In the genomic region with DNA sequence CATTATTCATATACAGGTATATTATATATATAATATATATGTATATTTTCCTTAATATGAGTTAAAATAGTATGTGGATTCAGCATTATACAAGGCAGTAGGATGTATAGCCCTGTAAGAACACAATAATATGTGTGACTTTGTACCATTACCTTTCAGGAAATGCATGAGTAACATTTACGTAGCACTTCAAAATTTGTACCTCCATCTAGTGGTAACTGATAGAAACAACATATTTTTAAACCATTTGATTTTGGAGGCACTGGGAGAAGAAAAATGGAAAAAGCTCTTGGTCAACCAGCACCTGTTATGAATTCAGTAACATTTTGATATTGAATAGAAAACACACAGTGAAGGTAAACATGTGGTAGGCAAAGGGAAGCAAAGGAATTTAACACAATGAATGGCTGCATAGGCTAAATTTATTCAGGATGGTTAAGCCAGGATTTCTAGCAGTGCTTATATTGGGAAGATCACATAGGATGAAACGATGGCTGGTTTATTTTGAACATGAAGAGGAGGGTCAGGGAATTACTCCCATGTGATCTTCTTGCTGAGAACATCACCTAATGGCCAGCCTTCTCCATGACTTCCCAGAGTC, we compare ENCODE assay signal across 8 cellular contexts.
DNase-seq lines count a peak whose midpoint lies in the region; ATAC-seq, FAIRE-seq and TF ChIP-seq lines count a peak whose summit lies in the region.

No MANE protein-coding gene starts in this region.

- POLR2A ChIA-PET in CD8-positive, alpha-beta memory T cell (lab: Charles Lee) = no interaction called here
- POLR2A ChIA-PET in T-cell (lab: Charles Lee) = no interaction called here

- no peak overlapping the region for H3K27ac ChIP-seq in CD8-positive, alpha-beta memory T cell (ENCODE audit: low read depth, low read length)

- no peaks in the 10 kb centered on the region for H3K36me3 ChIP-seq in adipocyte (ENCODE audit: control insufficient read depth, insufficient read depth, low read length, severe bottlenecking)
- no peaks in the 10 kb centered on the region for H3K36me3 ChIP-seq in CD8-positive, alpha-beta memory T cell (ENCODE audit: insufficient read depth, low read length)

- H3K27me3 Mint-ChIP-seq in CD8-positive, alpha-beta memory T cell = no peaks in the 10 kb centered on the region
- H3K27me3 Mint-ChIP-seq in T-cell = no peaks in the 10 kb centered on the region

- CTCF ChIA-PET in CD8-positive, alpha-beta memory T cell (lab: Charles Lee) = no interaction called here
- CTCF ChIA-PET in T-cell (lab: Charles Lee) = no interaction called here

- TF ChIP-seq CTCF in GM13976 (IDR thresholded peaks at IDR 0.05; ENCODE audit: borderline replicate concordance, control extremely low read depth, extremely low read depth, insufficient read depth, missing control alignments) = no peak

- H3K36me3 Mint-ChIP-seq in CD8-positive, alpha-beta memory T cell = peaks cover 0 to 2% (median 0%) of the 10 kb centered on the region in 3 donors
- no peaks in the 10 kb centered on the region for H3K36me3 Mint-ChIP-seq in T-cell

- in situ Hi-C loops in GM13976 (cut with MboI; ENCODE audit: low sequenced_read_pairs, unreplicated experiment) = loop anchor here (10.0 kb wide), 1 partner anchor 564 kb away; the partner anchor contains the start of gene CCDC85A

- ATAC-seq in GM18873 (IDR thresholded peaks at IDR 0.05; ENCODE audit: low FRiP score, unreplicated experiment) (no peak), T-cell (replicated peaks in 1 of 4) (no peak)

- H3K9me3 ChIP-seq in adipocyte (ENCODE audit: control insufficient read depth, low read length) = no peaks in the 10 kb centered on the region
- H3K9me3 ChIP-seq in CD8-positive, alpha-beta memory T cell (ENCODE audit: low read length) = no peaks in the 10 kb centered on the region

- no peaks in the 10 kb centered on the region for H3K4me1 ChIP-seq in adipocyte (ENCODE audit: control insufficient read depth, insufficient read depth, low read length)
- no peaks in the 10 kb centered on the region for H3K4me1 ChIP-seq in CD8-positive, alpha-beta memory T cell (ENCODE audit: insufficient read depth, low read length)

- no peaks in the 10 kb centered on the region for H3K27me3 ChIP-seq in adipocyte (replicated peaks; ENCODE audit: control insufficient read depth, insufficient read depth, low read length)
- no peaks in the 10 kb centered on the region for H3K27me3 ChIP-seq in CD8-positive, alpha-beta memory T cell (ENCODE audit: insufficient read depth, low read length, poor library complexity, severe bottlenecking)

- DNase-seq in GM13976 (ENCODE audit: low spot score) (peak; percentile 1), LoVo (ENCODE audit: low spot score) (peak; percentile 60), adipocyte (ENCODE audit: low read depth) (peak; percentile 75), kidney glomerular epithelial cell (lab: John Stamatoyannopoulos, UW) (peak; percentile 29), T-cell (no peak)
- DNase-seq in CD8-positive, alpha-beta memory T cell = no peak

- no peak overlapping the region for H3K27ac Mint-ChIP-seq in CD8-positive, alpha-beta memory T cell
- no peak overlapping the region for H3K27ac Mint-ChIP-seq in T-cell

- no peak overlapping the region for H3K4me3 ChIP-seq in adipocyte (ENCODE audit: low read length)
- H3K4me3 ChIP-seq in CD8-positive, alpha-beta memory T cell (ENCODE audit: low read length) = no peak overlapping the region

- no peak overlapping the region for H3K4me3 Mint-ChIP-seq in CD8-positive, alpha-beta memory T cell
- no peak overlapping the region for H3K4me3 Mint-ChIP-seq in T-cell

- H3K4me1 Mint-ChIP-seq in CD8-positive, alpha-beta memory T cell = no peaks in the 10 kb centered on the region
- no peaks in the 10 kb centered on the region for H3K4me1 Mint-ChIP-seq in T-cell

- peak; percentile 32 for FAIRE-seq in A204.1 (lab: Jason Lieb, UNC)

- no peak overlapping the region for H3K9ac ChIP-seq in adipocyte (ENCODE audit: low read length)

- peaks cover 4 to 10% (median 5%) of the 10 kb centered on the region in 5 donors for H3K9me3 Mint-ChIP-seq in CD8-positive, alpha-beta memory T cell
- H3K9me3 Mint-ChIP-seq in T-cell = peaks cover 2 to 9% (median 7%) of the 10 kb centered on the region in 3 donors

Comparison
In these comparisons a context has a peak if more than half of its experiments do, and no peak if none do; other contexts are left out.
1. DNase-seq: peak in GM13976 (single experiment), LoVo (single experiment), adipocyte (single experiment) and kidney glomerular epithelial cell (single experiment); none in CD8-positive, alpha-beta memory T cell (0 of 5) and T-cell (0 of 34).